ENCODE assay signal across 31 cellular contexts in genomic region chrX:53997751-53998150, GRCh38.
"Had no signal": no experiment of that assay in that cellular context is flagged by ENCODE, and none has a peak within 500 bp of the region (broad histone marks: within the 10 kb centered on the region; RNA-seq: fewer than 3 reads in every experiment).

No MANE protein-coding gene starts in this region.

- H3K4me3 Mint-ChIP-seq: mesothelial cell of epicardium; naive thymus-derived CD8-positive, alpha-beta T cell; nephron; neural crest cell; stimulated activated effector memory CD8-positive, alpha-beta T cell treated with anti-CD3 and anti-CD28 coated beads, Interleukin-12 subunit alpha, Interleukin-12 subunit beta, amount 100 ng/mL, for 72 hours; stimulated activated naive CD8-positive, alpha-beta T cell treated with anti-CD3 and anti-CD28 coated beads, Interleukin-15, Interleukin-2, amounts not matched to agents 100 ng/mL and 50 ng/mL, for 24 hours had no signal

- ATAC-seq: heart left ventricle; left cardiac atrium; left lung; lower lobe of right lung; naive thymus-derived CD8-positive, alpha-beta T cell; right cardiac atrium; sciatic nerve; stimulated activated effector memory CD8-positive, alpha-beta T cell treated with anti-CD3 and anti-CD28 coated beads, Interleukin-12 subunit alpha, Interleukin-12 subunit beta, amount 100 ng/mL, for 72 hours; upper lobe of right lung had no signal

- H3K9me3 Mint-ChIP-seq: naive thymus-derived CD8-positive, alpha-beta T cell; stimulated activated effector memory CD8-positive, alpha-beta T cell treated with anti-CD3 and anti-CD28 coated beads, Interleukin-12 subunit alpha, Interleukin-12 subunit beta, amount 100 ng/mL, for 72 hours; stimulated activated naive CD8-positive, alpha-beta T cell treated with anti-CD3 and anti-CD28 coated beads, Interleukin-15, Interleukin-2, amounts not matched to agents 100 ng/mL and 50 ng/mL, for 24 hours had no signal

- H3K27me3 ChIP-seq: left lung, pancreas, spleen, suprapubic skin, tibial artery, upper lobe of right lung had no signal

- H3K36me3 ChIP-seq: prostate gland had no signal

- H3K4me3 ChIP-seq: heart left ventricle, left lung, lower lobe of right lung, pancreas, prostate gland, skin epidermis, spleen, suprapubic skin, thoracic aorta, tibial artery, upper lobe of right lung had no signal

- H3K27ac Mint-ChIP-seq: mesothelial cell of epicardium; nephron; stimulated activated effector memory CD8-positive, alpha-beta T cell treated with anti-CD3 and anti-CD28 coated beads, Interleukin-12 subunit alpha, Interleukin-12 subunit beta, amount 100 ng/mL, for 72 hours; stimulated activated naive CD8-positive, alpha-beta T cell treated with anti-CD3 and anti-CD28 coated beads, Interleukin-15, Interleukin-2, amounts not matched to agents 100 ng/mL and 50 ng/mL, for 24 hours had no signal

- H3K9me3 ChIP-seq: heart left ventricle, left lung, lower lobe of right lung, pancreas, prostate gland, spleen, suprapubic skin, thoracic aorta, tibial artery, upper lobe of right lung had no signal

- H3K4me1 ChIP-seq: heart left ventricle, left lung, lower lobe of right lung, pancreas, prostate gland, spleen, suprapubic skin, tibial artery, upper lobe of right lung had no signal

- H3K27ac ChIP-seq: heart left ventricle, left lung, lower lobe of right lung, pancreas, prostate gland, skin epidermis, spleen, suprapubic skin, thoracic aorta, tibial artery, upper lobe of right lung had no signal

- DNase-seq: heart left ventricle; kidney glomerular epithelial cell; left cardiac atrium; left lung; lower lobe of right lung; mammary epithelial cell; mesenchymal stem cell; naive thymus-derived CD8-positive, alpha-beta T cell; nucleus accumbens; pancreas; posterior cingulate gyrus; retina; right cardiac atrium; spleen; stimulated activated CD4-positive, alpha-beta T cell treated with anti-CD3 and anti-CD28 coated beads, Interleukin-4, amount 100 ng/mL, for 24 hours; stimulated activated naive CD4-positive, alpha-beta T cell; tibial artery; trophoblast cell; upper lobe of right lung had no signal

- FAIRE-seq: keratinocyte, pancreas, urothelium cell line had no signal

- H3K27me3 Mint-ChIP-seq: naive thymus-derived CD8-positive, alpha-beta T cell; stimulated activated naive CD8-positive, alpha-beta T cell treated with anti-CD3 and anti-CD28 coated beads, Interleukin-15, Interleukin-2, amounts not matched to agents 100 ng/mL and 50 ng/mL, for 24 hours had no signal

- H3K4me1 Mint-ChIP-seq: mesothelial cell of epicardium; naive thymus-derived CD8-positive, alpha-beta T cell; nephron; neural crest cell; stimulated activated effector memory CD8-positive, alpha-beta T cell treated with anti-CD3 and anti-CD28 coated beads, Interleukin-12 subunit alpha, Interleukin-12 subunit beta, amount 100 ng/mL, for 72 hours had no signal
